32 cellular contexts compared by ENCODE assay signal in the genomic region with DNA sequence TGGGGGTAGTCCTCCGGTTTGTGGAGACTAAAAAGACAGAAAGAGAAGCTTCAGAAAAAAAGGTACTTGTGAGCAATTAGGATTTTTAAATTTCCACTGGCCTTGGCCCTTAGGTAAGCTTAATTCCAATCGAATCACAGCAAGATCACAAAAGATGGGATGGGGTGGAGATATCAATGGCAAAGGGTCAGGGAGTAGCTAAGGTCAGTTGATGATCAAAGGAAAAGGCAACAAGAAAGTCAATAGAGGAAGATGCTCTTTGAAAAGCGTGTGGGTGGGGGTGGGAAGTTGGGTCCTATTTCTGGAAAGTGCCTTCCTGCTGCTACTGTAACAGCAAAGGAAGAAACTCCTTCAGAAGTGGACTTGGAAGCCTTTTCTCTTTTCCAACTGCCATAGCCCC. TPM values are rescaled to one million over a fixed set of nuclear protein-coding genes. Genes with fewer than 3 reads are reported as not detected.
"Had no signal": no experiment of that assay in that cellular context is flagged by ENCODE, and none has a peak within 500 bp of the region (broad histone marks: within the 10 kb centered on the region; RNA-seq: fewer than 3 reads in every experiment).

No MANE protein-coding gene starts in this region.

- H3K27me3 Mint-ChIP-seq: dendritic cell treated with granulocyte-macrophage colony-stimulating factor and Interleukin-4, amounts not matched to agents 40 ng/mL and 50 ng/mL, for 4 days; naive B cell; natural killer cell treated with Interleukin-12 subunit alpha and Interleukin-12 subunit beta and Interleukin-15 and Interleukin-18, amount 100 ng/mL, for 72 hours; stimulated activated memory B cell treated with anti-CD40 and anti-IgM and Interleukin-4, amounts not matched to agents 10 μg/mL and 1 μg/mL and 100 μg/mL, for 72 hours had no signal

- H3K27ac Mint-ChIP-seq: dendritic cell treated with granulocyte-macrophage colony-stimulating factor and Interleukin-4, amounts not matched to agents 40 ng/mL and 50 ng/mL, for 4 days; endodermal cell; mesothelial cell of epicardium; natural killer cell treated with Interleukin-12 subunit alpha and Interleukin-12 subunit beta and Interleukin-15 and Interleukin-18, amount 100 ng/mL, for 72 hours; stimulated activated memory B cell treated with anti-CD40 and anti-IgM and Interleukin-4, amounts not matched to agents 10 μg/mL and 1 μg/mL and 100 μg/mL, for 72 hours had no signal

- H3K27me3 ChIP-seq: colonic mucosa, esophagus muscularis mucosa, foreskin keratinocyte, gastroesophageal sphincter, heart right ventricle, right atrium auricular region, sigmoid colon, testis, tibial nerve, upper lobe of left lung, uterus had no signal

- H3K4me3 ChIP-seq: colonic mucosa, esophagus muscularis mucosa, gastroesophageal sphincter, heart right ventricle, lung, mucosa of descending colon, prostate gland, right atrium auricular region, sigmoid colon, testis, tibial nerve, upper lobe of left lung, uterus had no signal

- H3K4me1 Mint-ChIP-seq: naive B cell; stimulated activated memory B cell treated with anti-CD40 and anti-IgM and Interleukin-4, amounts not matched to agents 10 μg/mL and 1 μg/mL and 100 μg/mL, for 72 hours had no signal

- H3K9me3 ChIP-seq: colonic mucosa, esophagus muscularis mucosa, gastroesophageal sphincter, heart right ventricle, mucosa of descending colon, prostate gland, right atrium auricular region, sigmoid colon, testis, tibial nerve, upper lobe of left lung, uterus had no signal

- H3K9me3 Mint-ChIP-seq: dendritic cell treated with granulocyte-macrophage colony-stimulating factor and Interleukin-4, amounts not matched to agents 40 ng/mL and 50 ng/mL, for 4 days; endodermal cell; mesothelial cell of epicardium; naive B cell; natural killer cell treated with Interleukin-12 subunit alpha and Interleukin-12 subunit beta and Interleukin-15 and Interleukin-18, amount 100 ng/mL, for 72 hours; stimulated activated memory B cell treated with anti-CD40 and anti-IgM and Interleukin-4, amounts not matched to agents 10 μg/mL and 1 μg/mL and 100 μg/mL, for 72 hours had no signal

- H3K4me1 ChIP-seq: colonic mucosa, foreskin keratinocyte, prostate gland, right atrium auricular region, sigmoid colon, testis, uterus had no signal

- H3K4me3 Mint-ChIP-seq: dendritic cell treated with granulocyte-macrophage colony-stimulating factor and Interleukin-4, amounts not matched to agents 40 ng/mL and 50 ng/mL, for 4 days; endodermal cell; mesothelial cell of epicardium; naive B cell; natural killer cell treated with Interleukin-12 subunit alpha and Interleukin-12 subunit beta and Interleukin-15 and Interleukin-18, amount 100 ng/mL, for 72 hours; stimulated activated memory B cell treated with anti-CD40 and anti-IgM and Interleukin-4, amounts not matched to agents 10 μg/mL and 1 μg/mL and 100 μg/mL, for 72 hours had no signal

- H3K36me3 ChIP-seq: colonic mucosa, prostate gland, right atrium auricular region, uterus had no signal

- DNase-seq: colonic mucosa; effector CD8-positive, alpha-beta T cell; endodermal cell; foreskin keratinocyte; glutamatergic neuron; heart right ventricle; hippocampal formation; kidney glomerular epithelial cell; left colon; left ventricle myocardium superior; mesenchymal stem cell; mucosa of descending colon; naive B cell; sigmoid colon; stimulated activated CD4-positive, alpha-beta T cell treated with anti-CD3 and anti-CD28 coated beads, Interleukin-4, amount 100 ng/mL, for 4 hours; stimulated activated naive CD8-positive, alpha-beta T cell treated with anti-CD3 and anti-CD28 coated beads, Interleukin-15, Interleukin-2, amounts not matched to agents 100 U/mL and 50 U/mL, for 24 hours; testis; upper lobe of left lung; uterus had no signal

- ATAC-seq: foreskin keratinocyte; gastroesophageal sphincter; heart right ventricle; left ventricle myocardium superior; mucosa of descending colon; natural killer cell treated with Interleukin-12 subunit alpha and Interleukin-12 subunit beta and Interleukin-15 and Interleukin-18, amount 100 ng/mL, for 72 hours; stimulated activated memory B cell treated with anti-CD40 and anti-IgM and Interleukin-4, amounts not matched to agents 10 μg/mL and 1 μg/mL and 100 μg/mL, for 72 hours; stimulated activated naive CD8-positive, alpha-beta T cell treated with anti-CD3 and anti-CD28 coated beads, Interleukin-15, Interleukin-2, amounts not matched to agents 100 U/mL and 50 U/mL, for 24 hours had no signal

- H3K27ac ChIP-seq: colonic mucosa, epithelial cell of prostate, esophagus muscularis mucosa, foreskin keratinocyte, gastroesophageal sphincter, heart right ventricle, prostate gland, right atrium auricular region, sigmoid colon, testis, tibial nerve, upper lobe of left lung, uterus had no signal

RNA-seq across cellular contexts. Expression of gene SLC45A2, which starts 51.2 kb away (rescaled TPM):
- total RNA-seq: foreskin keratinocyte, left ventricle myocardium superior, osteocyte, tibial nerve had no signal
- polyA plus RNA-seq: fibroblast of lung, foreskin keratinocyte, heart right ventricle had no signal
